21 cellular contexts compared by ENCODE assay signal in genomic region chr7:2904202-2904601, GRCh38.
DNase-seq lines count a peak whose midpoint lies in the region; ATAC-seq, FAIRE-seq and TF ChIP-seq lines count a peak whose summit lies in the region.
"Had no signal": no experiment of that assay in that cellular context is flagged by ENCODE, and none has a peak within 500 bp of the region (broad histone marks: within the 10 kb centered on the region; RNA-seq: fewer than 3 reads in every experiment).

No MANE protein-coding gene starts in this region.

- H3K4me1 ChIP-seq in body of pancreas (no peaks in the 10 kb centered on the region), neuronal stem cell (ENCODE audit: control insufficient read depth in 2 of 2, insufficient read depth in 1 of 2, low read depth in 1 of 2, low read length in 2 of 2) (peaks cover 0 to 2% of the 10 kb centered on the region in 2 donors)
- H3K4me1 ChIP-seq: HAP-1, tibial nerve had no signal

- no peak overlapping the region for H2BK120ac ChIP-seq in neuronal stem cell (ENCODE audit: low read depth, low read length)

- H3K23ac ChIP-seq in neuronal stem cell (ENCODE audit: low read depth, low read length, poor library complexity), result peak overlapping the region; percentile 39

- no peak overlapping the region for H3K9ac ChIP-seq in neuronal stem cell (ENCODE audit: low read depth, low read length, poor library complexity)

- 63 to 64% methylated on average over 12 to 16 of the region's 16 CpGs for WGBS in body of pancreas, 2 donors
- WGBS in neuronal stem cell (ENCODE audit: extremely low coverage in 2 of 2, insufficient read length in 2 of 2, insufficient replicate concordance in 1 of 2), 2 donors, result no CpG with 5 or more reads among the region's 16 CpGs

- no peak overlapping the region for H2BK5ac ChIP-seq in neuronal stem cell (ENCODE audit: low read length)

- TF ChIP-seq CTCF in activated CD8-positive, alpha-beta T cell treated with anti-CD3 and anti-CD28 coated beads for 36 hours (IDR thresholded peaks at IDR 0.05), result no peak
- no peak for TF ChIP-seq CTCF in body of pancreas (IDR thresholded peaks at IDR 0.05)

- H3K4me2 ChIP-seq in neuronal stem cell (ENCODE audit: insufficient read depth, low read length, poor library complexity, severe bottlenecking), result no peak overlapping the region

- H3K9me3 Mint-ChIP-seq in activated CD8-positive, alpha-beta T cell treated with anti-CD3 and anti-CD28 coated beads, Interleukin-2, amount 10 ng/mL, durations not matched to agents 7 days and 5 days (ENCODE audit: insufficient read depth), result no peaks in the 10 kb centered on the region
- H3K9me3 Mint-ChIP-seq in activated CD8-positive, alpha-beta T cell treated with anti-CD3 and anti-CD28 coated beads for 36 hours, result peaks cover 1% of the 10 kb centered on the region

- no peak for FAIRE-seq in GM12891 (lab: Jason Lieb, UNC)
- FAIRE-seq: astrocyte had no signal

- no peaks in the 10 kb centered on the region for H3K27me3 Mint-ChIP-seq in activated CD8-positive, alpha-beta T cell treated with anti-CD3 and anti-CD28 coated beads, Interleukin-2, amount 10 ng/mL, durations not matched to agents 7 days and 5 days (ENCODE audit: low read depth)
- H3K27me3 Mint-ChIP-seq in activated CD8-positive, alpha-beta T cell treated with anti-CD3 and anti-CD28 coated beads for 36 hours, result no peaks in the 10 kb centered on the region
- H3K27me3 Mint-ChIP-seq: stimulated activated memory B cell treated with anti-CD40 and anti-IgM and Interleukin-4, amounts not matched to agents 10 μg/mL and 1 μg/mL and 100 μg/mL, for 72 hours had no signal

- H3K18ac ChIP-seq in neuronal stem cell (ENCODE audit: low read length), result peak overlapping the region; percentile 42

- H4K8ac ChIP-seq in neuronal stem cell (ENCODE audit: low read depth, low read length), result no peak overlapping the region

- peaks cover 34% of the 10 kb centered on the region for H3K4me1 Mint-ChIP-seq in activated CD8-positive, alpha-beta T cell treated with anti-CD3 and anti-CD28 coated beads, Interleukin-2, amount 10 ng/mL, durations not matched to agents 7 days and 5 days (ENCODE audit: low read depth)
- H3K4me1 Mint-ChIP-seq in activated CD8-positive, alpha-beta T cell treated with anti-CD3 and anti-CD28 coated beads for 36 hours (ENCODE audit: low read depth), result peaks cover 16% of the 10 kb centered on the region

- H4K91ac ChIP-seq in neuronal stem cell (ENCODE audit: low read depth, low read length, poor library complexity), result no peak overlapping the region

- no peak overlapping the region for H3K4me3 ChIP-seq in body of pancreas
- H3K4me3 ChIP-seq in neuronal stem cell (ENCODE audit: low read length in 2 of 2), result no peak overlapping the region
- H3K4me3 ChIP-seq: HAP-1, lung, tibial nerve had no signal

- H3K27me3 ChIP-seq in body of pancreas (no peaks in the 10 kb centered on the region), neuronal stem cell (ENCODE audit: control insufficient read depth in 3 of 3, insufficient read depth in 3 of 3, low read depth in 1 of 3, low read length in 3 of 3) (no peaks in the 10 kb centered on the region)
- H3K27me3 ChIP-seq: tibial nerve had no signal

- H3K4ac ChIP-seq in neuronal stem cell (ENCODE audit: low read length), result no peak overlapping the region

- H3K27ac ChIP-seq in body of pancreas (no peak overlapping the region), neuronal stem cell (replicated peaks; ENCODE audit: low read length) (no peak overlapping the region)
- H3K27ac ChIP-seq: tibial nerve had no signal

- H3K36me3 Mint-ChIP-seq in activated CD8-positive, alpha-beta T cell treated with anti-CD3 and anti-CD28 coated beads, Interleukin-2, amount 10 ng/mL, durations not matched to agents 7 days and 5 days (ENCODE audit: low read depth), result peaks cover 63% of the 10 kb centered on the region
- H3K36me3 Mint-ChIP-seq in activated CD8-positive, alpha-beta T cell treated with anti-CD3 and anti-CD28 coated beads for 36 hours (ENCODE audit: low read depth), result peaks cover 39% of the 10 kb centered on the region

- CTCF ChIA-PET in activated CD8-positive, alpha-beta T cell treated with anti-CD3 and anti-CD28 coated beads, Interleukin-2, amount 10 ng/mL, durations not matched to agents 7 days and 5 days (lab: Charles Lee), result interaction anchor here (1.1 to 1.4 kb wide), 3 partner anchors 32 to 250 kb away, joined by 3 to 4 read pairs (median 4); no protein-coding TSS in a partner anchor
- CTCF ChIA-PET in activated CD8-positive, alpha-beta T cell treated with anti-CD3 and anti-CD28 coated beads for 36 hours (lab: Charles Lee), result interaction anchor here (1.1 to 1.5 kb wide), 2 partner anchors 19 to 39 kb away, joined by 3 to 4 read pairs; no protein-coding TSS in a partner anchor

- no peak overlapping the region for H2BK15ac ChIP-seq in neuronal stem cell (ENCODE audit: low read length)

- no peak overlapping the region for H3K14ac ChIP-seq in neuronal stem cell (ENCODE audit: low read length)

- peak overlapping the region; percentile 85 for H3K27ac Mint-ChIP-seq in activated CD8-positive, alpha-beta T cell treated with anti-CD3 and anti-CD28 coated beads, Interleukin-2, amount 10 ng/mL, durations not matched to agents 7 days and 5 days
- no peak overlapping the region for H3K27ac Mint-ChIP-seq in activated CD8-positive, alpha-beta T cell treated with anti-CD3 and anti-CD28 coated beads for 36 hours

- no peak for ATAC-seq in activated CD8-positive, alpha-beta T cell treated with anti-CD3 and anti-CD28 coated beads, Interleukin-2, amount 10 ng/mL, durations not matched to agents 7 days and 5 days
- no peak for ATAC-seq in activated CD8-positive, alpha-beta T cell treated with anti-CD3 and anti-CD28 coated beads for 36 hours
- ATAC-seq in body of pancreas (peak; percentile 15), HG02678 (IDR thresholded peaks at IDR 0.05; ENCODE audit: unreplicated experiment) (no peak)
- ATAC-seq: stimulated activated memory B cell treated with anti-CD40 and anti-IgM and Interleukin-4, amounts not matched to agents 10 μg/mL and 1 μg/mL and 100 μg/mL, for 72 hours had no signal

- DNase-seq in activated CD8-positive, alpha-beta T cell treated with anti-CD3 and anti-CD28 coated beads, Interleukin-2, amount 10 ng/mL, durations not matched to agents 7 days and 5 days, result no peak
- no peak for DNase-seq in activated CD8-positive, alpha-beta T cell treated with anti-CD3 and anti-CD28 coated beads for 36 hours
- no peak for DNase-seq in GM12891 (ENCODE audit: insufficient read length, low spot score)
- DNase-seq in body of pancreas, result no peak
- no peak for DNase-seq in neuronal stem cell (ENCODE audit: low spot score)
- DNase-seq in NCI-H1930 (lab: John Stamatoyannopoulos, UW), result no peak
- DNase-seq in superior temporal gyrus (ENCODE audit: extremely low spot score), result no peak
- DNase-seq: activated CD4-positive, alpha-beta T cell treated with anti-CD3 and anti-CD28 coated beads, Interleukin-2, amount 50 U/mL, for 48 hours; activated effector memory CD4-positive, alpha-beta T cell treated with Interleukin-2 at 50 U/mL for 16 hours; head of caudate nucleus; MM.1S; NCI-H187 treated with DMSO at 0.1 percent for 48 hours; NCI-H446; NK-92 treated with Interleukin-12 subunit alpha and Interleukin-12 subunit beta, amount 100 ng/mL, for 24 hours; retina had no signal

- POLR2A ChIA-PET in activated CD8-positive, alpha-beta T cell treated with anti-CD3 and anti-CD28 coated beads, Interleukin-2, amount 10 ng/mL, durations not matched to agents 7 days and 5 days (lab: Charles Lee), result interaction anchor here (0.7 to 2.3 kb wide), 3 partner anchors 10 to 209 kb away, joined by 3 to 10 read pairs (median 4); no protein-coding TSS in a partner anchor
- POLR2A ChIA-PET in activated CD8-positive, alpha-beta T cell treated with anti-CD3 and anti-CD28 coated beads for 36 hours (lab: Charles Lee), result interaction anchor here (0.9 to 1.3 kb wide), 2 partner anchors 10 to 16 kb away, joined by 3 to 5 read pairs; no protein-coding TSS in a partner anchor

- peak overlapping the region; percentile 79 for H2AFZ ChIP-seq in neuronal stem cell (ENCODE audit: low read length)

- H2AK5ac ChIP-seq in neuronal stem cell (ENCODE audit: low read depth, low read length), result no peak overlapping the region

- peak overlapping the region; percentile 60 for H2BK12ac ChIP-seq in neuronal stem cell (ENCODE audit: low read length)

- H3K9me3 ChIP-seq in body of pancreas (no peaks in the 10 kb centered on the region), neuronal stem cell (replicated peaks in 1 of 2; ENCODE audit: control insufficient read depth in 2 of 2, insufficient read depth in 1 of 2, low read depth in 1 of 2, low read length in 2 of 2) (peaks cover 0 to 3% of the 10 kb centered on the region in 2 donors)
- H3K9me3 ChIP-seq: HAP-1 had no signal

- H3K36me3 ChIP-seq in body of pancreas (replicated peaks in 1 of 2; ENCODE audit: insufficient read depth in 1 of 2, low read depth in 2 of 2) (no peaks in the 10 kb centered on the region), neuronal stem cell (replicated peaks in 1 of 2; ENCODE audit: control insufficient read depth in 2 of 2, insufficient read depth in 2 of 2, low read length in 2 of 2) (no peaks in the 10 kb centered on the region)
- H3K36me3 ChIP-seq: HAP-1, tibial nerve had no signal

- H3K79me1 ChIP-seq in neuronal stem cell (ENCODE audit: low read depth, low read length), result peaks cover 3% of the 10 kb centered on the region

- TF ChIP-seq POLR2A in GM12891 (IDR thresholded peaks at IDR 0.05; ENCODE audit: low read depth, low read length), result peak; percentile 34; the same call in 1 of the 2 replicates
- TF ChIP-seq POLR2A in body of pancreas (IDR thresholded peaks at IDR 0.05), result no peak

- intact Hi-C loops in activated CD8-positive, alpha-beta T cell treated with anti-CD3 and anti-CD28 coated beads for 36 hours (cut with micrococcal nuclease), result no loop called here
- intact Hi-C loops in body of pancreas (cut with DNase I), result no loop called here

- no peak overlapping the region for H3K4me3 Mint-ChIP-seq in activated CD8-positive, alpha-beta T cell treated with anti-CD3 and anti-CD28 coated beads, Interleukin-2, amount 10 ng/mL, durations not matched to agents 7 days and 5 days
- no peak overlapping the region for H3K4me3 Mint-ChIP-seq in activated CD8-positive, alpha-beta T cell treated with anti-CD3 and anti-CD28 coated beads for 36 hours
- H3K4me3 Mint-ChIP-seq: stimulated activated memory B cell treated with anti-CD40 and anti-IgM and Interleukin-4, amounts not matched to agents 10 μg/mL and 1 μg/mL and 100 μg/mL, for 72 hours had no signal

TF ChIP-seq in GM12891, 5 proteins besides CTCF, POLR2A, EP300 and RAD21:
- TF ChIP-seq POLR2AphosphoS5 (IDR thresholded peaks at IDR 0.05; ENCODE audit: low read depth, low read length) (0 out of 2 replicates have a peak, but pooled peaks have one; percentile 17), TAF1 (IDR thresholded peaks at IDR 0.05; ENCODE audit: low read depth, low read length) (no peak)
